Comparison of ENCODE assay signal across 8 cellular contexts in genomic region chr9:37984672-37985611, GRCh38.
DNase-seq lines count a peak whose midpoint lies in the region; ATAC-seq, FAIRE-seq and TF ChIP-seq lines count a peak whose summit lies in the region.

No MANE protein-coding gene starts in this region.

- H3K4me3 Mint-ChIP-seq in astrocyte (ENCODE audit: unreplicated experiment) (no peak overlapping the region), Caco-2 (ENCODE audit: unreplicated experiment) (no peak overlapping the region)
- no peak overlapping the region for H3K4me3 Mint-ChIP-seq in CD4-positive, alpha-beta T cell

- DNase-seq in DMS153 (lab: John Stamatoyannopoulos, UW), result peak; percentile 68
- DNase-seq in NCI-H1694 treated with DMSO at 0.1 percent for 48 hours (lab: John Stamatoyannopoulos, UW), result peak; percentile 91
- DNase-seq in astrocyte (ENCODE audit: low read depth), result peak; percentile 82
- no peak for DNase-seq in midbrain (lab: John Stamatoyannopoulos, UW)
- no peak for DNase-seq in CD4-positive, alpha-beta T cell
- DNase-seq in Caco-2, result no peak

- peak; percentile 47 for FAIRE-seq in astrocyte (lab: Jason Lieb, UNC)

- H3K9me3 Mint-ChIP-seq in astrocyte (ENCODE audit: unreplicated experiment), result no peaks in the 10 kb centered on the region
- H3K9me3 Mint-ChIP-seq in CD4-positive, alpha-beta T cell, result no peaks in the 10 kb centered on the region
- no peaks in the 10 kb centered on the region for H3K9me3 Mint-ChIP-seq in Caco-2 (ENCODE audit: unreplicated experiment)

- no TSS peak for BruUV-seq in Caco-2 (replicated peaks; lab: Mats Ljungman, UMichigan)

- H3K4me2 ChIP-seq in astrocyte (ENCODE audit: low read length), result peak overlapping the region; percentile 61

- no peak overlapping the region for H3K27ac Mint-ChIP-seq in astrocyte (ENCODE audit: unreplicated experiment)
- no peak overlapping the region for H3K27ac Mint-ChIP-seq in CD4-positive, alpha-beta T cell
- H3K27ac Mint-ChIP-seq in Caco-2 (ENCODE audit: unreplicated experiment), result no peak overlapping the region

- no peak for TF ChIP-seq CTCF in astrocyte (IDR thresholded peaks at IDR 0.05; ENCODE audit: insufficient read depth, low read depth, low read length)
- TF ChIP-seq CTCF in CD4-positive, alpha-beta T cell (IDR thresholded peaks at IDR 0.05), result no peak
- TF ChIP-seq CTCF in Caco-2 (IDR thresholded peaks at IDR 0.05; ENCODE audit: insufficient read depth in 1 of 2, low read depth in 1 of 2, low read length in 1 of 2, severe bottlenecking in 1 of 2, unreplicated experiment in 1 of 2), result no peak

- peaks cover 82% of the 10 kb centered on the region for H3K79me2 ChIP-seq in astrocyte (ENCODE audit: insufficient read depth, low read length)

- H3K36me3 ChIP-seq in astrocyte (ENCODE audit: insufficient read depth, low read length) (peaks cover 9% of the 10 kb centered on the region), Caco-2 (ENCODE audit: control insufficient read depth, insufficient read depth, low read length) (peaks cover 2% of the 10 kb centered on the region; the same call in 1 of the 2 replicates)

- CTCF ChIA-PET in CD4-positive, alpha-beta T cell (lab: Charles Lee), result no interaction called here
- CTCF ChIA-PET in Caco-2 (lab: Charles Lee), result no interaction called here

- H3K9me3 ChIP-seq in astrocyte (ENCODE audit: insufficient read depth, low read depth, low read length) (no peaks in the 10 kb centered on the region), Caco-2 (no peaks in the 10 kb centered on the region)
- no peaks in the 10 kb centered on the region for H3K9me3 ChIP-seq in CD4-positive, alpha-beta T cell (ENCODE audit: control insufficient read depth, low read length)

- no peak for ATAC-seq in CD4-positive, alpha-beta T cell (ENCODE audit: poor library complexity)
- no peak for ATAC-seq in HG02623 (IDR thresholded peaks at IDR 0.05; ENCODE audit: unreplicated experiment)

- H3K4me1 Mint-ChIP-seq in astrocyte (ENCODE audit: low read depth, unreplicated experiment) (peaks cover 25% of the 10 kb centered on the region), Caco-2 (ENCODE audit: low read depth, unreplicated experiment) (peaks cover 6% of the 10 kb centered on the region)
- H3K4me1 Mint-ChIP-seq in CD4-positive, alpha-beta T cell (ENCODE audit: low read depth), result no peaks in the 10 kb centered on the region

- peak overlapping the region; percentile 49 for H3K9ac ChIP-seq in astrocyte (ENCODE audit: low read length)

- peaks cover 57% of the 10 kb centered on the region for H4K20me1 ChIP-seq in astrocyte (ENCODE audit: insufficient read depth, low read length)

- H3K27me3 Mint-ChIP-seq in astrocyte (ENCODE audit: low read depth, unreplicated experiment), result no peaks in the 10 kb centered on the region
- no peaks in the 10 kb centered on the region for H3K27me3 Mint-ChIP-seq in CD4-positive, alpha-beta T cell
- H3K27me3 Mint-ChIP-seq in Caco-2 (ENCODE audit: insufficient read depth, unreplicated experiment), result no peaks in the 10 kb centered on the region

- POLR2A ChIA-PET in CD4-positive, alpha-beta T cell (lab: Charles Lee), result no interaction called here
- POLR2A ChIA-PET in Caco-2 (lab: Charles Lee), result no interaction called here

- intact Hi-C loops in CD4-positive, alpha-beta T cell (cut with DNase I, micrococcal nuclease), result no loop called here
- intact Hi-C loops in Caco-2 (cut with micrococcal nuclease; ENCODE audit: unreplicated experiment), result no loop called here

- H3K27ac ChIP-seq in astrocyte (ENCODE audit: low read depth, low read length) (peak overlapping the region; percentile 48), layer of hippocampus (ENCODE audit: low read depth, low read length) (peak overlapping the region; percentile 82)
- H3K27ac ChIP-seq in CD4-positive, alpha-beta T cell (ENCODE audit: low read depth, low read length), result no peak overlapping the region

- peaks cover 21% of the 10 kb centered on the region for H3K4me1 ChIP-seq in astrocyte (ENCODE audit: insufficient read depth, low read length)
- no peaks in the 10 kb centered on the region for H3K4me1 ChIP-seq in Caco-2

- H3K27me3 ChIP-seq in astrocyte (ENCODE audit: insufficient read depth, low read length), result no peaks in the 10 kb centered on the region
- no peaks in the 10 kb centered on the region for H3K27me3 ChIP-seq in layer of hippocampus (ENCODE audit: control insufficient read depth, insufficient read depth, low read length)
- H3K27me3 ChIP-seq in CD4-positive, alpha-beta T cell (ENCODE audit: control insufficient read depth, insufficient read depth, low read length), result no peaks in the 10 kb centered on the region
- H3K27me3 ChIP-seq in Caco-2 (replicated peaks; ENCODE audit: control insufficient read depth, insufficient read depth, low read length), result no peaks in the 10 kb centered on the region

- H3K36me3 Mint-ChIP-seq in astrocyte (ENCODE audit: low read depth, unreplicated experiment) (peaks cover 23% of the 10 kb centered on the region), Caco-2 (ENCODE audit: insufficient read depth, unreplicated experiment) (peaks cover 23% of the 10 kb centered on the region)
- no peaks in the 10 kb centered on the region for H3K36me3 Mint-ChIP-seq in CD4-positive, alpha-beta T cell (ENCODE audit: low read depth)

- H3K4me3 ChIP-seq in astrocyte (ENCODE audit: insufficient read depth, low read depth, low read length) (no peak overlapping the region), Caco-2 (ENCODE audit: low read depth, low read length) (no peak overlapping the region)

- H2AFZ ChIP-seq in astrocyte (ENCODE audit: low read depth, low read length), result no peak overlapping the region

Comparison
In these comparisons a context has a peak if more than half of its experiments do, and no peak if none do; other contexts are left out.
1. DNase-seq: peak in DMS153 (single experiment), NCI-H1694 treated with DMSO at 0.1 percent for 48 hours (single experiment) and astrocyte (single experiment); none in midbrain (single experiment), CD4-positive, alpha-beta T cell (0 of 10) and Caco-2 (0 of 2).